ENCODE assay signal across 13 cellular contexts in the genomic region with DNA sequence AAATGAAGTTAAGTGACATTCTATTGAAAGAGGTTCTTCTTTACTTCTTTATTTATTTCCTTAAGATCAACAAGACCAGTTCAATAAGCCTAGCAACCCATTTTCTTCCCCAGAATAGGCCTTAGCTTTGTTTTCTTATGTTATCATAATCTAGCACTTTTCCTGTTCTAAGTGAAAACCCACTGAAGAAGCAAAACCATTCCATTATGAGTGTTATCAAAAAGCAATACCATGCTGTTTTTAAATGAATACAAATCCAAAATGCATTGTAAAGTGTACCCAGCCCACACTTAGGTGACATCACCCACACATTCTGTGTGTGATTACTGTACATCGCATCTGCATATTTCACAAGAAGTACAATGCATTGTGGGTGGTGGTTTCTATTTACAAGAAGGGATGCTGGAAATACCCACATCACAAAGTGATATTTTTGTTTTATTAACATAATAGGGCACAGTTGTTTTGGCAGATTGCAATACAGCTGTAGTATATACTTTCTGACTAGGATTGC.
A peak's percentile ranks its signal among the peaks of the same experiment; 100 is the strongest.
DNase-seq lines count a peak whose midpoint lies in the region; ATAC-seq and TF ChIP-seq lines count a peak whose summit lies in the region.
"Had no signal": no experiment of that assay in that cellular context is flagged by ENCODE, and none has a peak within 500 bp of the region (broad histone marks: within the 10 kb centered on the region; RNA-seq: fewer than 3 reads in every experiment).

No MANE protein-coding gene starts in this region.

- no peak overlapping the region for H3K4me3 ChIP-seq in DOHH2 (ENCODE audit: low read length)
- no peak overlapping the region for H3K4me3 ChIP-seq in epithelial cell of esophagus (ENCODE audit: low read length)
- H3K4me3 ChIP-seq: suprapubic skin had no signal

- peaks cover 18% of the 10 kb centered on the region for H3K4me1 ChIP-seq in DOHH2 (ENCODE audit: control insufficient read depth, low read length)
- H3K4me1 ChIP-seq: suprapubic skin had no signal

- H3F3A ChIP-seq in DOHH2 (ENCODE audit: control insufficient read depth, insufficient read depth), result no peaks in the 10 kb centered on the region

- H4K20me1 ChIP-seq in DOHH2 (ENCODE audit: control insufficient read depth, insufficient read depth, low read depth, low read length), result no peaks in the 10 kb centered on the region

- DNase-seq in NCI-H1694 treated with DMSO at 0.1 percent for 48 hours (lab: John Stamatoyannopoulos, UW) (peak; percentile 53), epithelial cell of esophagus (ENCODE audit: low read depth) (peak; percentile 70), nucleus accumbens (lab: John Stamatoyannopoulos, UW) (no peak), GM20000 (ENCODE audit: low spot score) (no peak), dedifferentiated amniotic fluid mesenchymal stem cell (ENCODE audit: extremely low spot score) (no peak), GM10248 (ENCODE audit: extremely low spot score) (no peak)
- DNase-seq: activated CD4-positive, alpha-beta T cell treated with anti-CD3 and anti-CD28 coated beads, Interleukin-2, amount 50 U/mL, for 4 hours; activated naive CD8-positive, alpha-beta T cell treated with anti-CD3 and anti-CD28 coated beads, Interleukin-2, amount 10 ng/mL, durations not matched to agents 7 days and 5 days; naive thymus-derived CD8-positive, alpha-beta T cell had no signal

- no peaks in the 10 kb centered on the region for H3K79me2 ChIP-seq in DOHH2 (ENCODE audit: control insufficient read depth, low read length)

- 0 out of 2 replicates have a peak overlapping the region, but pooled peaks have one; percentile 9 for H3K4me2 ChIP-seq in DOHH2 (ENCODE audit: low read length)

- TF ChIP-seq CTCF in DOHH2 (IDR thresholded peaks at IDR 0.05; ENCODE audit: low read depth, low read length, poor library complexity, severe bottlenecking) (no peak), epithelial cell of esophagus (IDR thresholded peaks at IDR 0.05; ENCODE audit: insufficient read depth, low read depth, low read length, missing control alignments) (no peak), GM20000 (IDR thresholded peaks at IDR 0.05; ENCODE audit: extremely low read depth, missing control alignments) (no peak), GM10248 (IDR thresholded peaks at IDR 0.05; ENCODE audit: control extremely low read depth, extremely low read depth, low read depth, missing control alignments) (no peak)

- H3K27me3 ChIP-seq in DOHH2 (ENCODE audit: control insufficient read depth, low read length), result no peaks in the 10 kb centered on the region
- H3K27me3 ChIP-seq: suprapubic skin had no signal

- no peaks in the 10 kb centered on the region for H3K36me3 ChIP-seq in DOHH2 (ENCODE audit: control insufficient read depth, low read length)
- H3K36me3 ChIP-seq: suprapubic skin had no signal

- peak; percentile 71 for ATAC-seq in GM19351 (IDR thresholded peaks at IDR 0.05; ENCODE audit: unreplicated experiment)
- ATAC-seq: naive thymus-derived CD8-positive, alpha-beta T cell had no signal

- CTCF ChIA-PET in GM10248 (lab: Yijun Ruan, JAX), result interaction anchor here (0.8 to 2.9 kb wide), 12 partner anchors 8 to 1816 kb away, joined by 3 to 16 read pairs (median 4); no protein-coding TSS in a partner anchor

- no peaks in the 10 kb centered on the region for H3K9me2 ChIP-seq in DOHH2 (replicated peaks; ENCODE audit: control insufficient read depth, low read length)

- no peaks in the 10 kb centered on the region for H3K9me3 ChIP-seq in DOHH2 (ENCODE audit: control insufficient read depth, insufficient read depth, low read length)
- H3K9me3 ChIP-seq: suprapubic skin had no signal

- no peak overlapping the region for H3K27ac ChIP-seq in DOHH2 (ENCODE audit: low read depth, low read length)
- H3K27ac ChIP-seq: C4-2B, suprapubic skin had no signal

- POLR2A ChIA-PET in GM10248 (lab: Yijun Ruan, JAX), result no interaction called here

Comparison
In these comparisons a context has a peak if more than half of its experiments do, and no peak if none do; other contexts are left out.
1. DNase-seq: peak in NCI-H1694 treated with DMSO at 0.1 percent for 48 hours (single experiment) and epithelial cell of esophagus (single experiment); none in nucleus accumbens (0 of 56), GM20000 (single experiment), dedifferentiated amniotic fluid mesenchymal stem cell (single experiment) and GM10248 (single experiment).